ENCODE assay signal across 19 cellular contexts in the genomic region with DNA sequence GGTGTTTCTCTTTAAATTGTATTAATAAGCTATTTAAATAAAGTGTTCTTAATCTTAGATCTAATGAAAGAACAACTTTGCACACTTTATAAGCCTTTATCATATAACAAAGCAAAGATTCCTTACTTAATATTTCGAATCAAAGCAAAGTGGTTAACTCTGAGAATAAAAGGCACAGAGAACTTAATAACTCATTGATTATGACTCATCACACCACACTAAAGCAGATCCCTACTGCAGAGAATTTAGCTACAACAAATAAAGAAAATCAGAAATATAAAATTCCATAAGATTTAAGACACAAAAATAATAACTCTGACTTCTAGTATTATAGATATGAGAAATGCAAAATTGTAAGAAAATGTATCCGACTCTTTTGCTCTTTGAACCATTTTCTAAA.
A peak's percentile ranks its signal among the peaks of the same experiment; 100 is the strongest.
DNase-seq lines count a peak whose midpoint lies in the region; FAIRE-seq and TF ChIP-seq lines count a peak whose summit lies in the region.
"Had no signal": no experiment of that assay in that cellular context is flagged by ENCODE, and none has a peak within 500 bp of the region (broad histone marks: within the 10 kb centered on the region; RNA-seq: fewer than 3 reads in every experiment).

No MANE protein-coding gene starts in this region.

- peak overlapping the region; percentile 81 for H3K4me2 ChIP-seq in KMS-11
- no peak overlapping the region for H3K4me2 ChIP-seq in astrocyte (ENCODE audit: low read length)

- H3K36me3 ChIP-seq in KMS-11 (ENCODE audit: insufficient read depth) (no peaks in the 10 kb centered on the region), astrocyte (ENCODE audit: insufficient read depth, low read length) (no peaks in the 10 kb centered on the region), WERI-Rb-1 (no peaks in the 10 kb centered on the region; the same call in 1 of the 2 replicates)

- H3K27ac ChIP-seq in KMS-11 (peak overlapping the region; percentile 85; the same call in 1 of the 2 replicates), astrocyte (ENCODE audit: low read depth, low read length) (no peak overlapping the region), WERI-Rb-1 (no peak overlapping the region)

- H3K9me3 Mint-ChIP-seq in astrocyte (ENCODE audit: unreplicated experiment), result no peaks in the 10 kb centered on the region

- H3K36me3 Mint-ChIP-seq in astrocyte (ENCODE audit: low read depth, unreplicated experiment), result no peaks in the 10 kb centered on the region
- H3K36me3 Mint-ChIP-seq: CD4-positive, alpha-beta memory T cell had no signal

- H3K9me3 ChIP-seq in astrocyte (ENCODE audit: insufficient read depth, low read depth, low read length) (no peaks in the 10 kb centered on the region), WERI-Rb-1 (ENCODE audit: severe bottlenecking) (no peaks in the 10 kb centered on the region)

- no peak for FAIRE-seq in astrocyte (lab: Jason Lieb, UNC)
- FAIRE-seq: D721Med had no signal

- DNase-seq in AG08395 (ENCODE audit: low spot score) (peak; percentile 5), astrocyte (ENCODE audit: low read depth) (peak; percentile 18), fibroblast of the aortic adventitia (ENCODE audit: low read depth) (peak; percentile 5), WERI-Rb-1 (no peak), D341Med (ENCODE audit: low spot score) (no peak)
- no peak for DNase-seq in stimulated activated CD4-positive, alpha-beta T cell treated with anti-CD3 and anti-CD28 coated beads, Interleukin-2, amount 100 ng/mL, for 24 hours
- no peak for DNase-seq in activated CD4-positive, alpha-beta T cell treated with anti-CD3 and anti-CD28 coated beads, Interleukin-2, amount 50 U/mL, for 1 hour
- DNase-seq: CD4-positive, alpha-beta memory T cell; DMS79; GOT3; Kasumi-1; NCI-H1417; NCI-H187 treated with DMSO at 0.1 percent for 48 hours; NCI-H526 treated with DMSO at 0.1 percent for 48 hours; RPMI8226; SIG-M5 had no signal

- no peak for TF ChIP-seq CTCF in KMS-11 (conservative IDR thresholded peaks at IDR 0.05; ENCODE audit: low read depth, low read length)
- TF ChIP-seq CTCF in astrocyte (IDR thresholded peaks at IDR 0.05; ENCODE audit: insufficient read depth, low read depth, low read length), result no peak
- TF ChIP-seq CTCF in fibroblast of the aortic adventitia (IDR thresholded peaks at IDR 0.05; ENCODE audit: insufficient read depth, low read length), result no peak
- no peak for TF ChIP-seq CTCF in WERI-Rb-1 (IDR thresholded peaks at IDR 0.05; ENCODE audit: low read depth, low read length)

- H4K20me1 ChIP-seq in KMS-11 (ENCODE audit: insufficient read depth) (no peaks in the 10 kb centered on the region), astrocyte (ENCODE audit: insufficient read depth, low read length) (no peaks in the 10 kb centered on the region)

- H3K79me2 ChIP-seq in KMS-11 (ENCODE audit: insufficient read depth, low read depth), result peaks cover 9% of the 10 kb centered on the region; the same call in 1 of the 2 replicates
- H3K79me2 ChIP-seq in astrocyte (ENCODE audit: insufficient read depth, low read length), result no peaks in the 10 kb centered on the region

- no peak overlapping the region for H3K4me3 Mint-ChIP-seq in astrocyte (ENCODE audit: unreplicated experiment)
- H3K4me3 Mint-ChIP-seq: B cell; CD4-positive, alpha-beta memory T cell had no signal

- no peaks in the 10 kb centered on the region for H3K27me3 Mint-ChIP-seq in astrocyte (ENCODE audit: low read depth, unreplicated experiment)
- H3K27me3 Mint-ChIP-seq: B cell; CD4-positive, alpha-beta memory T cell had no signal

- H3K27ac Mint-ChIP-seq in astrocyte (ENCODE audit: unreplicated experiment), result no peak overlapping the region
- H3K27ac Mint-ChIP-seq: B cell; CD4-positive, alpha-beta memory T cell had no signal

- no peak overlapping the region for H3K4me3 ChIP-seq in KMS-11 (IDR thresholded peaks at IDR 0.05; ENCODE audit: insufficient read depth, low read depth, low read length)
- H3K4me3 ChIP-seq in astrocyte (ENCODE audit: insufficient read depth, low read depth, low read length), result no peak overlapping the region
- H3K4me3 ChIP-seq in fibroblast of the aortic adventitia (ENCODE audit: low read depth, low read length), result no peak overlapping the region
- H3K4me3 ChIP-seq in WERI-Rb-1 (ENCODE audit: low read depth, low read length), result no peak overlapping the region

- H3K4me1 ChIP-seq in KMS-11 (ENCODE audit: low read depth, poor library complexity, severe bottlenecking), result peaks cover 83% of the 10 kb centered on the region
- H3K4me1 ChIP-seq in astrocyte (ENCODE audit: insufficient read depth, low read length), result no peaks in the 10 kb centered on the region

- H3K9ac ChIP-seq in KMS-11, result no peak overlapping the region
- no peak overlapping the region for H3K9ac ChIP-seq in astrocyte (ENCODE audit: low read length)

- no peaks in the 10 kb centered on the region for H3K27me3 ChIP-seq in KMS-11 (ENCODE audit: insufficient read depth, low read depth)
- no peaks in the 10 kb centered on the region for H3K27me3 ChIP-seq in astrocyte (ENCODE audit: insufficient read depth, low read length)
- no peaks in the 10 kb centered on the region for H3K27me3 ChIP-seq in WERI-Rb-1 (ENCODE audit: insufficient read depth, low read depth, severe bottlenecking)

- peaks cover 4% of the 10 kb centered on the region for H3K4me1 Mint-ChIP-seq in astrocyte (ENCODE audit: low read depth, unreplicated experiment)
- H3K4me1 Mint-ChIP-seq: B cell had no signal

- H2AFZ ChIP-seq in KMS-11 (ENCODE audit: low read depth) (no peak overlapping the region), astrocyte (ENCODE audit: low read depth, low read length) (no peak overlapping the region)

Comparison
In these comparisons a context has a peak if more than half of its experiments do, and no peak if none do; other contexts are left out.
1. DNase-seq: peak in AG08395 (single experiment), astrocyte (single experiment) and fibroblast of the aortic adventitia (single experiment); none in WERI-Rb-1 (single experiment), stimulated activated CD4-positive, alpha-beta T cell treated with anti-CD3 and anti-CD28 coated beads, Interleukin-2, amount 100 ng/mL, for 24 hours (0 of 2), activated CD4-positive, alpha-beta T cell treated with anti-CD3 and anti-CD28 coated beads, Interleukin-2, amount 50 U/mL, for 1 hour (single experiment) and D341Med (single experiment).